ENCODE assay signal across 12 cellular contexts in the genomic region with DNA sequence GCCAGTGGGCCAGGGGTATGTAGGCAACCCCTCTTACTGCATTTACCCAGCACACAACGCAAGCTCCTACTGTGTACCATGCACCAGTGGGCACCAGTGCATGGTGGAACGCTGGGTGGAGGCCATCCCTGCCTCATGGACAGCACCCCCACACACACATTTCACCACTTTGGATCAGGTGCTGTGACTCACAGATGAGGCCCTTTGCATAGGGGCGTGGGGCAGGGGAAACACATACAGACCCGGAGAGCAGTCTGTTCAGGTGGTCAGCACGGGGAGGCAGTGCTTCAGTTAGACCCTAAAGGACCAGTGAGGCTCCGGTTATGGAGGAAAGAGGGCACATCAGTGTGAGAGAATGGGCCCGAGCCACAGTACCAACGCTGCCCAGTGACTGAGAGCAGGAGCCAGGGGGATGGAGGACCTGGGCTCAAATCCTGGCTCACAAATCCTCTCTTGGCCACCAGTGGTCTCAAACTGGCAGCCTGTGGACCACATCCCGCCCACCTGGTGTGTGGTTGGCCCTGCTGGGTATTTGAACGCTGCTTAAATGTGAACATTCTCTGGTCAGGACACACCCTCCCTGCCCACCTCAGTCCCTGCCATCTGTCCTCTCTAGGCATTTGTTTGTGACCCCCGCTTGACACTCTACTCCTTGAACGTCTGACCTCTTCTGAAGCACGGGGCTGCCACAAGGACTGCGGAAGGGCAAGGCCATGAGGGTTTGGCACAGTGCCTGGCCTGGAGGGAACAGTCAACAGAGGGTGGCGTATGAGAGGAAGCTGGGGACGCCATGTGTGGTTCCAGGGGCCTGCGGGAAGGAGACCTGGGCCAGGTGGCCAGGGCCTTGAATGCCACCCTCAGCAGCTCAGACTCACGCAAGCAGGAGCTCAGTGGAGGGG. TPM values are rescaled to one million over a fixed set of nuclear protein-coding genes. Genes with fewer than 3 reads are reported as not detected.
DNase-seq lines count a peak whose midpoint lies in the region; ATAC-seq and TF ChIP-seq lines count a peak whose summit lies in the region.
"Had no signal": no experiment of that assay in that cellular context is flagged by ENCODE, and none has a peak within 500 bp of the region (broad histone marks: within the 10 kb centered on the region; RNA-seq: fewer than 3 reads in every experiment).

No MANE protein-coding gene starts in this region.

- H3K27me3 Mint-ChIP-seq in osteocyte (ENCODE audit: unreplicated experiment), result no peaks in the 10 kb centered on the region
- no peaks in the 10 kb centered on the region for H3K27me3 Mint-ChIP-seq in activated CD4-positive, alpha-beta T cell treated with anti-CD3 and anti-CD28 coated beads, Interleukin-2, amount 10 ng/mL, durations not matched to agents 24 days and 14 days

- peaks cover 14 to 49% (median 31%) of the 10 kb centered on the region in 11 experiments for H3K9me3 ChIP-seq in BLaER1 treated with 17β-estradiol and CSF1 and Interleukin-3, amounts not matched to agents 10 nM and 100 nM (replicated peaks in 1 of 11)
- peaks cover 0 to 15% (median 0%) of the 10 kb centered on the region in 3 donors for H3K9me3 ChIP-seq in adrenal gland (replicated peaks in 1 of 3)
- H3K9me3 ChIP-seq in lung (ENCODE audit: control insufficient read depth in 2 of 2, insufficient read depth in 1 of 2, low read length in 1 of 2), result peaks cover 0 to 5% of the 10 kb centered on the region in 2 donors

- DNase-seq in HUDEP-2 (lab: John Stamatoyannopoulos, UW; ENCODE audit: unreplicated experiment in 76 of 76) (peak in 50 of 76 experiments; percentile 7 to 78 (median 40)), adrenal gland (peak; percentile 56 to 90 (median 84)), lung (ENCODE audit: low spot score) (peak; percentile 61), cerebellum (ENCODE audit: low spot score) (no peak), RKO (ENCODE audit: low spot score) (no peak), osteocyte (ENCODE audit: extremely low spot score, unreplicated experiment) (no peak)
- no peak for DNase-seq in activated CD4-positive, alpha-beta T cell treated with anti-CD3 and anti-CD28 coated beads, Interleukin-2, amount 10 ng/mL, durations not matched to agents 24 days and 14 days
- DNase-seq: stimulated activated CD4-positive, alpha-beta T cell treated with anti-CD3 and anti-CD28 coated beads, Interleukin-2, amount 100 ng/mL, for 24 hours had no signal

- H4K20me1 ChIP-seq in BLaER1 treated with 17β-estradiol and CSF1 and Interleukin-3, amounts not matched to agents 10 nM and 100 nM, result peaks cover 0 to 4% (median 0%) of the 10 kb centered on the region in 11 experiments; a peak in 1 of 22 replicates

- H3K4me1 Mint-ChIP-seq in osteocyte (ENCODE audit: unreplicated experiment), result no peaks in the 10 kb centered on the region
- peaks cover 3% of the 10 kb centered on the region for H3K4me1 Mint-ChIP-seq in activated CD4-positive, alpha-beta T cell treated with anti-CD3 and anti-CD28 coated beads, Interleukin-2, amount 10 ng/mL, durations not matched to agents 24 days and 14 days

- peaks cover 6 to 31% (median 21%) of the 10 kb centered on the region in 10 experiments; a peak in 19 of 20 replicates for H3K4me1 ChIP-seq in BLaER1 treated with 17β-estradiol and CSF1 and Interleukin-3, amounts not matched to agents 10 nM and 100 nM
- H3K4me1 ChIP-seq in adrenal gland (replicated peaks in 1 of 2) (peaks cover 26 to 31% of the 10 kb centered on the region in 2 donors), lung (ENCODE audit: control insufficient read depth in 2 of 2, insufficient read depth in 2 of 2, low read length in 2 of 2) (peaks cover 0 to 19% of the 10 kb centered on the region in 2 donors)

- no peak overlapping the region for H3K4me3 Mint-ChIP-seq in osteocyte (ENCODE audit: unreplicated experiment)
- H3K4me3 Mint-ChIP-seq in activated CD4-positive, alpha-beta T cell treated with anti-CD3 and anti-CD28 coated beads, Interleukin-2, amount 10 ng/mL, durations not matched to agents 24 days and 14 days, result no peak overlapping the region
- H3K4me3 Mint-ChIP-seq: CD4-positive, alpha-beta T cell had no signal

- no peak overlapping the region for H3K4me3 ChIP-seq in BLaER1 treated with 17β-estradiol and CSF1 and Interleukin-3, amounts not matched to agents 10 nM and 100 nM
- H3K4me3 ChIP-seq in adrenal gland (no peak overlapping the region), lung (no peak overlapping the region)
- H3K4me3 ChIP-seq: GM12878, hepatocyte had no signal

- H3K36me3 ChIP-seq in BLaER1 treated with 17β-estradiol and CSF1 and Interleukin-3, amounts not matched to agents 10 nM and 100 nM, result peaks cover 0 to 6% (median 0%) of the 10 kb centered on the region in 11 experiments; a peak in 1 of 22 replicates
- no peaks in the 10 kb centered on the region for H3K36me3 ChIP-seq in adrenal gland (replicated peaks in 1 of 2)
- H3K36me3 ChIP-seq in lung (ENCODE audit: control insufficient read depth in 2 of 2, insufficient read depth in 2 of 2, low read length in 2 of 2), result no peaks in the 10 kb centered on the region

- no peak for TF ChIP-seq POLR2A in adrenal gland (IDR thresholded peaks at IDR 0.05)

- 43 to 52% (median 46%) methylated on average over 17 to 18 of the region's 18 CpGs for WGBS in adrenal gland, 4 donors
- WGBS in lung, 2 donors, result 56 to 57% methylated on average over 18 of the region's 18 CpGs

- H3K9ac ChIP-seq in BLaER1 treated with 17β-estradiol and CSF1 and Interleukin-3, amounts not matched to agents 10 nM and 100 nM, result no peak overlapping the region

- peaks cover 22% of the 10 kb centered on the region for H3K9me3 Mint-ChIP-seq in osteocyte (ENCODE audit: unreplicated experiment)
- peaks cover 4% of the 10 kb centered on the region for H3K9me3 Mint-ChIP-seq in activated CD4-positive, alpha-beta T cell treated with anti-CD3 and anti-CD28 coated beads, Interleukin-2, amount 10 ng/mL, durations not matched to agents 24 days and 14 days

- no peaks in the 10 kb centered on the region for H3K27me3 ChIP-seq in BLaER1 treated with 17β-estradiol and CSF1 and Interleukin-3, amounts not matched to agents 10 nM and 100 nM
- no peaks in the 10 kb centered on the region for H3K27me3 ChIP-seq in adrenal gland
- H3K27me3 ChIP-seq in lung (ENCODE audit: control insufficient read depth, insufficient read depth), result no peaks in the 10 kb centered on the region
- H3K27me3 ChIP-seq: hepatocyte had no signal

- intact Hi-C loops in adrenal gland (cut with DNase I), result no loop called here
- intact Hi-C loops in activated CD4-positive, alpha-beta T cell treated with anti-CD3 and anti-CD28 coated beads, Interleukin-2, amount 10 ng/mL, durations not matched to agents 24 days and 14 days (cut with micrococcal nuclease), result no loop called here

- TF ChIP-seq CTCF in adrenal gland (IDR thresholded peaks at IDR 0.05) (no peak), lung (IDR thresholded peaks at IDR 0.05; ENCODE audit: control extremely low read depth, extremely low read depth) (no peak), osteocyte (IDR thresholded peaks at IDR 0.05) (no peak)

- H3K27ac ChIP-seq in BLaER1 treated with 17β-estradiol and CSF1 and Interleukin-3, amounts not matched to agents 10 nM and 100 nM, result no peak overlapping the region; a peak in 1 of 22 replicates
- H3K27ac ChIP-seq in adrenal gland, result peak overlapping the region in 3 of 5 donors; percentile 52 to 81 (median 67)
- no peak overlapping the region for H3K27ac ChIP-seq in lung (ENCODE audit: low read depth in 1 of 2, low read length in 1 of 2)
- H3K27ac ChIP-seq: hepatocyte had no signal

- H3K4me2 ChIP-seq in BLaER1 treated with 17β-estradiol and CSF1 and Interleukin-3, amounts not matched to agents 10 nM and 100 nM, result peak overlapping the region; percentile 6 to 49 (median 24); a peak in 10 of 22 replicates
- H3K4me2 ChIP-seq: hepatocyte had no signal

- ATAC-seq in lung (ENCODE audit: insufficient read depth, low FRiP score), result no peak
- ATAC-seq: GM12878 had no signal

- H3K27ac Mint-ChIP-seq in osteocyte (ENCODE audit: unreplicated experiment), result no peak overlapping the region
- H3K27ac Mint-ChIP-seq in activated CD4-positive, alpha-beta T cell treated with anti-CD3 and anti-CD28 coated beads, Interleukin-2, amount 10 ng/mL, durations not matched to agents 24 days and 14 days, result no peak overlapping the region
- H3K27ac Mint-ChIP-seq: CD4-positive, alpha-beta T cell had no signal

- peaks cover 13% of the 10 kb centered on the region for H3K36me3 Mint-ChIP-seq in osteocyte (ENCODE audit: unreplicated experiment)
- no peaks in the 10 kb centered on the region for H3K36me3 Mint-ChIP-seq in activated CD4-positive, alpha-beta T cell treated with anti-CD3 and anti-CD28 coated beads, Interleukin-2, amount 10 ng/mL, durations not matched to agents 24 days and 14 days (ENCODE audit: low read depth)

RNA-seq across cellular contexts. Expression of a gene that starts 46.7 kb away (rescaled TPM):
- total RNA-seq in adrenal gland (10 to 100 TPM; 15.2 to 57.8 (median 27.1) TPM), lung (1 to 10 TPM in 1 of 2 donors, under 1 TPM in 1; 0.28 to 2.6 TPM), cerebellum (8.4 TPM), osteocyte (1.2 and 1.5 TPM in 2 replicates)
- polyA plus RNA-seq in adrenal gland (10 to 100 TPM in 2 of 3 donors, 1 to 10 TPM in 1; 9.2 to 36.7 (median 11.7) TPM), lung (1 to 10 TPM in 1 of 2 donors, under 1 TPM in 1; 0.81 to 1.3 TPM)
- 1.3 and 1.5 TPM in 2 replicates for total RNA-seq in activated CD4-positive, alpha-beta T cell treated with anti-CD3 and anti-CD28 coated beads, Interleukin-2, amount 10 ng/mL, durations not matched to agents 24 days and 14 days

Comparison
In these comparisons a context has a peak if more than half of its experiments do, and no peak if none do; other contexts are left out.
1. H3K27ac ChIP-seq: peak in adrenal gland (3 of 5); none in BLaER1 treated with 17β-estradiol and CSF1 and Interleukin-3, amounts not matched to agents 10 nM and 100 nM (0 of 11) and lung (0 of 2).
2. DNase-seq: peak in HUDEP-2 (50 of 76), adrenal gland (7 of 7) and lung (single experiment); none in cerebellum (single experiment), RKO (single experiment), osteocyte (single experiment) and activated CD4-positive, alpha-beta T cell treated with anti-CD3 and anti-CD28 coated beads, Interleukin-2, amount 10 ng/mL, durations not matched to agents 24 days and 14 days (single experiment).